In genomic region chr20:48143435-48144081, GRCh38 we compare ENCODE assay signal across 1 cellular context.
TF ChIP-seq lines count a peak whose summit lies in the region.

No MANE protein-coding gene starts in this region.

TF ChIP-seq in HepG2, 621 proteins besides CTCF, POLR2A, EP300 and RAD21 (continued from another document):
- no peak for TF ChIP-seq FOXM1 (CRISPR knock-in tag; IDR thresholded peaks at IDR 0.05)
- TF ChIP-seq PRMT3 (CRISPR knock-in tag; IDR thresholded peaks at IDR 0.05; ENCODE audit: borderline replicate concordance, low read depth), result no peak
- no peak for TF ChIP-seq TBX3 (IDR thresholded peaks at IDR 0.05; ENCODE audit: borderline replicate concordance)
- no peak for TF ChIP-seq PRPF4 (IDR thresholded peaks at IDR 0.05; ENCODE audit: low read depth, low read length, poor library complexity, severe bottlenecking)
- TF ChIP-seq FOXK2 (IDR thresholded peaks at IDR 0.05), result no peak
- no peak for TF ChIP-seq CSRNP1 (CRISPR knock-in tag; IDR thresholded peaks at IDR 0.05)
- no peak for TF ChIP-seq CBX5 (CRISPR knock-in tag; IDR thresholded peaks at IDR 0.05; ENCODE audit: borderline replicate concordance)
- no peak for TF ChIP-seq MXD3 (CRISPR knock-in tag; IDR thresholded peaks at IDR 0.05)
- no peak for TF ChIP-seq ZSCAN25 (CRISPR knock-in tag; IDR thresholded peaks at IDR 0.05)
- TF ChIP-seq CEBPB (IDR thresholded peaks at IDR 0.05; ENCODE audit: borderline replicate concordance, low read depth, low read length), result peak; percentile 21; the same call in 1 of the 2 replicates
- TF ChIP-seq MZF1 (CRISPR knock-in tag; IDR thresholded peaks at IDR 0.05; ENCODE audit: borderline replicate concordance), result no peak
TF ChIP-seq in HepG2: peak in this region for 2.
